ENCODE assay signal across 13 cellular contexts in the genomic region with DNA sequence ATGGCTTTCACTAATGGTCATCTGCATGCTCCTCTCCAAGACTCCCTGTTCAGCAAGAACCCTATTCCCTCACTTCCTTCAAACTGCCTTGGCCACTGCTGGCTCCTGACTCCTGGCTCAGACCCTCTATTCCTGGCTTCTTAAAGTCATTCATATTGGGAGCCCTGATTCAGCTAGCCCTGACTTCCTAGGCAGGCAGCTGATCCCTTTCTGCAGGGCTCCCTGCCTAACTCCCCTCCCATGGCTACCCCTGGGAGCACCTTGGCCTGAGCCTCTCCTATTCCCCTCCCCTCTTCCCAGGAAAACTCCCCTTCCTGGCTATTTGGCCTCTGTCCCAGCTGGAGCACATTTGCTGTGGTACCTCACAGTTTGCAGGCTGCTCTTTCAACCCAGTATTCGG.
"Had no signal": no experiment of that assay in that cellular context is flagged by ENCODE, and none has a peak within 500 bp of the region (broad histone marks: within the 10 kb centered on the region; RNA-seq: fewer than 3 reads in every experiment).

No MANE protein-coding gene starts in this region.

- H3K4me3 Mint-ChIP-seq: activated CD4-positive, alpha-beta T cell treated with anti-CD3 and anti-CD28 coated beads, Interleukin-2, amount 10 ng/mL, durations not matched to agents 7 days and 5 days; activated naive CD8-positive, alpha-beta T cell; mesothelial cell of epicardium; stimulated activated naive CD8-positive, alpha-beta T cell treated with anti-CD3 and anti-CD28 coated beads, Interleukin-15, amount 100 ng/mL, for 72 hours had no signal

- H3K27ac Mint-ChIP-seq: activated CD4-positive, alpha-beta T cell treated with anti-CD3 and anti-CD28 coated beads, Interleukin-2, amount 10 ng/mL, durations not matched to agents 7 days and 5 days; activated naive CD8-positive, alpha-beta T cell; mesothelial cell of epicardium; stimulated activated naive CD8-positive, alpha-beta T cell treated with anti-CD3 and anti-CD28 coated beads, Interleukin-15, amount 100 ng/mL, for 72 hours had no signal

- ATAC-seq: body of pancreas; right lobe of liver; stimulated activated naive CD8-positive, alpha-beta T cell treated with anti-CD3 and anti-CD28 coated beads, Interleukin-15, amount 100 ng/mL, for 72 hours; upper lobe of right lung had no signal

- H3K9me3 Mint-ChIP-seq: activated CD4-positive, alpha-beta T cell treated with anti-CD3 and anti-CD28 coated beads, Interleukin-2, amount 10 ng/mL, durations not matched to agents 7 days and 5 days; stimulated activated naive CD8-positive, alpha-beta T cell treated with anti-CD3 and anti-CD28 coated beads, Interleukin-15, amount 100 ng/mL, for 72 hours had no signal

- H3K27me3 ChIP-seq: body of pancreas, right lobe of liver, testis, upper lobe of right lung had no signal

- H3K36me3 Mint-ChIP-seq: activated naive CD8-positive, alpha-beta T cell; mesothelial cell of epicardium had no signal

- H3K27ac ChIP-seq: body of pancreas, right lobe of liver, testis, upper lobe of right lung had no signal

- H3K4me1 ChIP-seq: right lobe of liver, testis, upper lobe of right lung had no signal

- H3K4me3 ChIP-seq: body of pancreas, right lobe of liver, smooth muscle cell, testis, upper lobe of right lung had no signal

- H3K4me1 Mint-ChIP-seq: activated CD4-positive, alpha-beta T cell treated with anti-CD3 and anti-CD28 coated beads, Interleukin-2, amount 10 ng/mL, durations not matched to agents 7 days and 5 days; stimulated activated naive CD8-positive, alpha-beta T cell treated with anti-CD3 and anti-CD28 coated beads, Interleukin-15, amount 100 ng/mL, for 72 hours had no signal

- H3K9me3 ChIP-seq: body of pancreas, right lobe of liver, testis, upper lobe of right lung had no signal

- H3K27me3 Mint-ChIP-seq: activated naive CD8-positive, alpha-beta T cell; stimulated activated naive CD8-positive, alpha-beta T cell treated with anti-CD3 and anti-CD28 coated beads, Interleukin-15, amount 100 ng/mL, for 72 hours had no signal

- H3K36me3 ChIP-seq: right lobe of liver, upper lobe of right lung had no signal

- DNase-seq: activated CD4-positive, alpha-beta T cell treated with anti-CD3 and anti-CD28 coated beads, Interleukin-2, amount 10 ng/mL, durations not matched to agents 7 days and 5 days; activated CD8-positive, alpha-beta memory T cell treated with anti-CD3 and anti-CD28 coated beads for 24 hours; activated gamma-delta T cell treated with Interleukin-2 at 50 U/mL for 16 hours; amniotic stem cell; body of pancreas; hypothalamus; right lobe of liver; stimulated activated naive CD8-positive, alpha-beta T cell treated with anti-CD3 and anti-CD28 coated beads, Interleukin-15, amount 100 ng/mL, for 72 hours; testis; upper lobe of right lung had no signal
